Comparison of ENCODE assay signal across 9 cellular contexts in genomic region chr9:127973169-127974001, GRCh38. TPM values are rescaled to one million over a fixed set of nuclear protein-coding genes. Genes with fewer than 3 reads are reported as not detected.
DNase-seq lines count a peak whose midpoint lies in the region; ATAC-seq, FAIRE-seq and TF ChIP-seq lines count a peak whose summit lies in the region.
"Had no signal": no experiment of that assay in that cellular context is flagged by ENCODE, and none has a peak within 500 bp of the region (broad histone marks: within the 10 kb centered on the region; RNA-seq: fewer than 3 reads in every experiment).

No MANE protein-coding gene starts in this region.

- no peaks in the 10 kb centered on the region for H3K9me3 ChIP-seq in HepG2 (ENCODE audit: low read length)
- H3K9me3 ChIP-seq in thoracic aorta, result no peaks in the 10 kb centered on the region

- H3K9ac ChIP-seq in HepG2 (ENCODE audit: insufficient read depth, low read depth, low read length), result no peak overlapping the region

- in situ Hi-C loops in HepG2 (cut with HindIII; ENCODE audit: extremely low pct_ligation_motif_present, low pct_unique_long_range_greater_than_20kb), result no loop called here

- H3K4me3 ChIP-seq in HepG2 (replicated peaks in 1 of 3; ENCODE audit: insufficient read depth in 1 of 3, low read depth in 2 of 3, low read length in 3 of 3) (no peak overlapping the region), thoracic aorta (no peak overlapping the region)

- intact Hi-C loops in activated CD4-positive, alpha-beta T cell treated with anti-CD3 and anti-CD28 coated beads for 36 hours (cut with DNase I, micrococcal nuclease), result loop anchor here in 1 of 2 experiments (5.0 kb wide), 1 partner anchor 36 kb away; the partner anchor contains the start of gene DPM2
- intact Hi-C loops in HepG2 (cut with micrococcal nuclease; ENCODE audit: unreplicated experiment), result loop anchor here (1.0 kb wide), 1 partner anchor 18 kb away; no protein-coding TSS in a partner anchor

- POLR2A ChIA-PET in activated CD4-positive, alpha-beta T cell treated with anti-CD3 and anti-CD28 coated beads for 36 hours (lab: Charles Lee), result no interaction called here
- POLR2A ChIA-PET in HepG2 (lab: Yijun Ruan, JAX), result interaction anchor here (1.0 kb wide), 1 partner anchor 23 kb away, joined by 3 read pairs; no protein-coding TSS in a partner anchor

- no peaks in the 10 kb centered on the region for H3K27me3 ChIP-seq in HepG2 (ENCODE audit: control insufficient read depth in 1 of 2, insufficient read depth in 2 of 2, low read length in 2 of 2)
- H3K27me3 ChIP-seq in thoracic aorta (replicated peaks; ENCODE audit: insufficient read depth), result no peaks in the 10 kb centered on the region

- peaks cover 67% of the 10 kb centered on the region for H3K4me1 ChIP-seq in HepG2 (ENCODE audit: insufficient read depth, low read length)
- H3K4me1 ChIP-seq in thoracic aorta (ENCODE audit: control insufficient read depth in 1 of 2, low read depth in 2 of 2), result peaks cover 81 to 97% of the 10 kb centered on the region in 2 donors

- H3K36me3 ChIP-seq in HepG2 (replicated peaks in 1 of 2; ENCODE audit: control insufficient read depth in 1 of 2, insufficient read depth in 2 of 2, low read length in 2 of 2) (peaks cover 0 to 4% of the 10 kb centered on the region in 2 experiments; a peak in 2 of 5 replicates), thoracic aorta (no peaks in the 10 kb centered on the region)

- no TSS peak for BruUV-seq in HepG2 (replicated peaks; lab: Mats Ljungman, UMichigan)

- H3K4me2 ChIP-seq in HepG2 (ENCODE audit: low read depth, low read length), result no peak overlapping the region

- no peak for TF ChIP-seq RAD21 in HepG2 (CRISPR knock-in tag; IDR thresholded peaks at IDR 0.05)

- no peak for TF ChIP-seq POLR2A in HepG2 (IDR thresholded peaks at IDR 0.05; ENCODE audit: insufficient read depth in 1 of 2, low read depth in 2 of 2, low read length in 2 of 2)

- peaks cover 27% of the 10 kb centered on the region; the same call in 1 of the 2 replicates for H4K20me1 ChIP-seq in HepG2 (ENCODE audit: insufficient read depth, low read length)

- TF ChIP-seq CTCF in HepG2 (CRISPR knock-in tag; IDR thresholded peaks at IDR 0.05) (no peak), thoracic aorta (IDR thresholded peaks at IDR 0.05) (peak; percentile 30), omental fat pad (IDR thresholded peaks at IDR 0.05) (no peak)

- TF ChIP-seq EP300 in HepG2 (IDR thresholded peaks at IDR 0.05; ENCODE audit: low read depth in 2 of 2, low read length in 2 of 2), result no peak
- no peak for TF ChIP-seq EP300 in HepG2 (CRISPR knock-in tag; IDR thresholded peaks at IDR 0.05; ENCODE audit: borderline replicate concordance)

- peak overlapping the region; percentile 97 for H3K4me3 Mint-ChIP-seq in activated CD4-positive, alpha-beta T cell treated with anti-CD3 and anti-CD28 coated beads for 36 hours

- peaks cover 34% of the 10 kb centered on the region for H3K36me3 Mint-ChIP-seq in activated CD4-positive, alpha-beta T cell treated with anti-CD3 and anti-CD28 coated beads for 36 hours (ENCODE audit: low read depth)
- H3K36me3 Mint-ChIP-seq in activated naive CD4-positive, alpha-beta T cell treated with anti-CD3 and anti-CD28 coated beads, Interleukin-2, amount 50 U/mL, for 72 hours, result peaks cover 15 to 24% of the 10 kb centered on the region in 2 donors

- no peak overlapping the region for H2AFZ ChIP-seq in HepG2 (ENCODE audit: low read length)

- H3K27ac Mint-ChIP-seq in activated CD4-positive, alpha-beta T cell treated with anti-CD3 and anti-CD28 coated beads for 36 hours, result peak overlapping the region; percentile 96
- H3K27ac Mint-ChIP-seq in activated naive CD4-positive, alpha-beta T cell treated with anti-CD3 and anti-CD28 coated beads, Interleukin-2, amount 50 U/mL, for 72 hours, result peak overlapping the region; percentile 91 to 94

- H3K4me1 Mint-ChIP-seq in activated CD4-positive, alpha-beta T cell treated with anti-CD3 and anti-CD28 coated beads for 36 hours, result peaks cover 91% of the 10 kb centered on the region

- H3K9me3 Mint-ChIP-seq in activated CD4-positive, alpha-beta T cell treated with anti-CD3 and anti-CD28 coated beads for 36 hours (ENCODE audit: low read depth), result no peaks in the 10 kb centered on the region
- no peaks in the 10 kb centered on the region for H3K9me3 Mint-ChIP-seq in activated naive CD4-positive, alpha-beta T cell treated with anti-CD3 and anti-CD28 coated beads, Interleukin-2, amount 50 U/mL, for 72 hours

- peak; percentile 30 for DNase-seq in activated CD4-positive, alpha-beta T cell treated with anti-CD3 and anti-CD28 coated beads for 36 hours
- DNase-seq in activated CD4-positive, alpha-beta T cell treated with anti-CD3 and anti-CD28 coated beads, Interleukin-2, amount 50 U/mL, for 1 hour, result no peak
- peak in 1 of 2 donors; percentile 8 for DNase-seq in activated naive CD4-positive, alpha-beta T cell treated with anti-CD3 and anti-CD28 coated beads, Interleukin-2, amount 50 U/mL, for 72 hours (ENCODE audit: low spot score in 2 of 2)
- no peak for DNase-seq in HepG2 (ENCODE audit: low spot score)
- DNase-seq in thoracic aorta (ENCODE audit: low spot score), result no peak
- DNase-seq in omental fat pad (ENCODE audit: low spot score), result no peak
- DNase-seq: AML-193 had no signal

- ATAC-seq in activated CD4-positive, alpha-beta T cell treated with anti-CD3 and anti-CD28 coated beads for 36 hours, result no peak
- no peak for ATAC-seq in activated naive CD4-positive, alpha-beta T cell treated with anti-CD3 and anti-CD28 coated beads, Interleukin-2, amount 50 U/mL, for 72 hours
- ATAC-seq in HepG2, result no peak
- no peak for ATAC-seq in thoracic aorta (ENCODE audit: insufficient number of reproducible peaks, low FRiP score, low read depth)
- no peak for ATAC-seq in HG02938 (IDR thresholded peaks at IDR 0.05; ENCODE audit: unreplicated experiment)
- no peak for ATAC-seq in omental fat pad (ENCODE audit: low FRiP score)
- ATAC-seq in GM21717 (IDR thresholded peaks at IDR 0.05; ENCODE audit: unreplicated experiment), result no peak

- H3K27ac ChIP-seq in HepG2 (ENCODE audit: extremely low read length, insufficient read depth, low read length) (no peak overlapping the region), thoracic aorta (peak overlapping the region; percentile 58 to 76)

- CTCF ChIA-PET in activated CD4-positive, alpha-beta T cell treated with anti-CD3 and anti-CD28 coated beads for 36 hours (lab: Charles Lee), result interaction anchor here (0.9 to 8.1 kb wide), 6 partner anchors 10 to 61 kb away, joined by 3 to 55 read pairs (median 6); no protein-coding TSS in a partner anchor
- CTCF ChIA-PET in HepG2 (lab: Yijun Ruan, JAX; ENCODE audit: low intra/inter-chr PET ratio, low total read pairs), result no interaction called here

- no peak for FAIRE-seq in HepG2 (lab: Jason Lieb, UNC)

- peaks cover 95% of the 10 kb centered on the region for H3K79me2 ChIP-seq in HepG2 (ENCODE audit: insufficient read depth, low read length)

- WGBS in HepG2 (ENCODE audit: low lambda C conversion rate), result no CpG with 5 or more reads among the region's 17 CpGs

- no peaks in the 10 kb centered on the region for H3K27me3 Mint-ChIP-seq in activated CD4-positive, alpha-beta T cell treated with anti-CD3 and anti-CD28 coated beads for 36 hours

RNA-seq across cellular contexts. Expression of gene EEIG1, which starts 7.4 kb away (rescaled TPM):
- total RNA-seq in activated CD4-positive, alpha-beta T cell treated with anti-CD3 and anti-CD28 coated beads for 36 hours, result 10 to 100 TPM; 56.2 to 58.4 TPM
- total RNA-seq in activated naive CD4-positive, alpha-beta T cell treated with anti-CD3 and anti-CD28 coated beads, Interleukin-2, amount 50 U/mL, for 72 hours, result 10 to 100 TPM; 63.1 to 96.5 TPM
- total RNA-seq in HepG2 (2016; rRNA removed; fragmentation: Illumina TruSeq; extraction: Trizol), result 16.1 and 16.6 TPM in 2 replicates
- total RNA-seq in HepG2 (2016; cell fraction: cytosol; rRNA removed; fragmentation: Illumina TruSeq; extraction: Trizol; ENCODE audit: low read depth), result 10.4 and 11.3 TPM in 2 replicates
- 12.3 and 17.2 TPM in 2 replicates for total RNA-seq in HepG2 (2016; cell fraction: insoluble cytoplasmic fraction; rRNA removed; fragmentation: Illumina TruSeq; extraction: Trizol)
- total RNA-seq in HepG2 (2016; cell fraction: membrane; rRNA removed; fragmentation: Illumina TruSeq; extraction: Trizol), result 21.5 and 21.9 TPM in 2 replicates
- total RNA-seq in HepG2 (2016; cell fraction: nucleus; rRNA removed; fragmentation: Illumina TruSeq; extraction: Trizol), result 20.0 and 24.0 TPM in 2 replicates
- polyA plus RNA-seq in HepG2 (2011; rRNA removed), result 25.2 and 30.1 TPM in 2 replicates
- 19.7 and 22.7 TPM in 2 replicates for polyA plus RNA-seq in HepG2 (2011; cell fraction: cytosol; rRNA removed)
- 108 and 126 TPM in 2 replicates for polyA plus RNA-seq in HepG2 (2011; cell fraction: nucleus; rRNA removed)
- 22.5 and 36.8 TPM in 2 replicates for polyA plus RNA-seq in HepG2 (2012)
- polyA plus RNA-seq in HepG2 (2016; cell fraction: cytosol; fragmentation: Illumina TruSeq; extraction: Trizol; ENCODE audit: low read depth), result 3.8 and 4.2 TPM in 2 replicates
- polyA plus RNA-seq in HepG2 (2016; cell fraction: insoluble cytoplasmic fraction; fragmentation: Illumina TruSeq; extraction: Trizol; ENCODE audit: low read depth), result 24.1 and 30.7 TPM in 2 replicates
- polyA plus RNA-seq in HepG2 (2016; cell fraction: membrane; fragmentation: Illumina TruSeq; extraction: Trizol; ENCODE audit: low read depth), result 16.7 and 17.4 TPM in 2 replicates
- 72.4 and 76.1 TPM in 2 replicates for polyA plus RNA-seq in HepG2 (2016; cell fraction: nucleus; fragmentation: Illumina TruSeq; extraction: Trizol; ENCODE audit: insufficient read depth, low read depth)
- polyA minus RNA-seq in HepG2 (2011; rRNA and poly(A)+ RNA removed; ENCODE audit: low replicate concordance), result 25.3 and 40.6 TPM in 2 replicates
- 8.3 and 11.4 TPM in 2 replicates for polyA minus RNA-seq in HepG2 (2011; cell fraction: cytosol; rRNA and poly(A)+ RNA removed)
- 25.0 and 25.4 TPM in 2 replicates for polyA minus RNA-seq in HepG2 (2011; cell fraction: nucleus; rRNA and poly(A)+ RNA removed)
- 10 to 100 TPM; 20.4 to 26.5 TPM for total RNA-seq in thoracic aorta
- 1 to 10 TPM; 4.8 to 9.0 (median 7.1) TPM for total RNA-seq in omental fat pad

RNA-seq across cellular contexts. Expression of gene DPM2, which starts 35.7 kb away (rescaled TPM):
- 10 to 100 TPM; 44.1 to 46.6 TPM for total RNA-seq in activated CD4-positive, alpha-beta T cell treated with anti-CD3 and anti-CD28 coated beads for 36 hours
- total RNA-seq in activated naive CD4-positive, alpha-beta T cell treated with anti-CD3 and anti-CD28 coated beads, Interleukin-2, amount 50 U/mL, for 72 hours, result 10 to 100 TPM; 26.0 to 49.8 TPM
- total RNA-seq in HepG2 (2016; rRNA removed; fragmentation: Illumina TruSeq; extraction: Trizol) (17.5 and 24.8 TPM in 2 replicates), thoracic aorta (10 to 100 TPM; 18.8 to 26.0 TPM), omental fat pad (10 to 100 TPM in 3 of 4 donors, 1 to 10 TPM in 1; 8.8 to 18.0 (median 13.5) TPM)
- 20.0 and 27.3 TPM in 2 replicates for total RNA-seq in HepG2 (2016; cell fraction: cytosol; rRNA removed; fragmentation: Illumina TruSeq; extraction: Trizol; ENCODE audit: low read depth)
- total RNA-seq in HepG2 (2016; cell fraction: insoluble cytoplasmic fraction; rRNA removed; fragmentation: Illumina TruSeq; extraction: Trizol), result 14.9 and 23.0 TPM in 2 replicates
- total RNA-seq in HepG2 (2016; cell fraction: membrane; rRNA removed; fragmentation: Illumina TruSeq; extraction: Trizol), result 31.4 and 35.9 TPM in 2 replicates
- total RNA-seq in HepG2 (2016; cell fraction: nucleus; rRNA removed; fragmentation: Illumina TruSeq; extraction: Trizol), result 18.6 and 22.0 TPM in 2 replicates
- 35.3 and 38.6 TPM in 2 replicates for polyA plus RNA-seq in HepG2 (2011; rRNA removed)
- 30.5 and 35.2 TPM in 2 replicates for polyA plus RNA-seq in HepG2 (2011; cell fraction: cytosol; rRNA removed)
- polyA plus RNA-seq in HepG2 (2011; cell fraction: nucleus; rRNA removed), result 36.6 and 37.4 TPM in 2 replicates
- 21.4 and 25.3 TPM in 2 replicates for polyA plus RNA-seq in HepG2 (2012)
- polyA plus RNA-seq in HepG2 (2016; cell fraction: cytosol; fragmentation: Illumina TruSeq; extraction: Trizol; ENCODE audit: low read depth), result 32.5 and 40.9 TPM in 2 replicates
- 30.7 and 34.8 TPM in 2 replicates for polyA plus RNA-seq in HepG2 (2016; cell fraction: insoluble cytoplasmic fraction; fragmentation: Illumina TruSeq; extraction: Trizol; ENCODE audit: low read depth)
- polyA plus RNA-seq in HepG2 (2016; cell fraction: membrane; fragmentation: Illumina TruSeq; extraction: Trizol; ENCODE audit: low read depth), result 49.8 and 53.8 TPM in 2 replicates
- 49.9 and 52.5 TPM in 2 replicates for polyA plus RNA-seq in HepG2 (2016; cell fraction: nucleus; fragmentation: Illumina TruSeq; extraction: Trizol; ENCODE audit: insufficient read depth, low read depth)
- polyA minus RNA-seq in HepG2 (2011; rRNA and poly(A)+ RNA removed; ENCODE audit: low replicate concordance), result 68.5 and 193 TPM in 2 replicates
- 12.9 and 15.4 TPM in 2 replicates for polyA minus RNA-seq in HepG2 (2011; cell fraction: cytosol; rRNA and poly(A)+ RNA removed)
- polyA minus RNA-seq in HepG2 (2011; cell fraction: nucleus; rRNA and poly(A)+ RNA removed), result 34.8 and 35.4 TPM in 2 replicates

RNA-seq across cellular contexts. Expression of gene PIP5KL1, which starts 42.8 kb away (rescaled TPM):
- 1 to 10 TPM; 1.9 to 2.8 TPM for total RNA-seq in activated CD4-positive, alpha-beta T cell treated with anti-CD3 and anti-CD28 coated beads for 36 hours
- total RNA-seq in activated naive CD4-positive, alpha-beta T cell treated with anti-CD3 and anti-CD28 coated beads, Interleukin-2, amount 50 U/mL, for 72 hours, result 1 to 10 TPM; 4.0 to 6.8 TPM
- total RNA-seq in HepG2 (2016; rRNA removed; fragmentation: Illumina TruSeq; extraction: Trizol) (0.20 TPM in 1 of 2 replicates, not detected in the other), thoracic aorta (1 to 10 TPM; 6.0 to 8.8 TPM), omental fat pad (1 to 10 TPM in 3 of 4 donors, under 1 TPM in 1; 0.82 to 3.0 (median 1.3) TPM)
- total RNA-seq in HepG2 (2016; cell fraction: cytosol; rRNA removed; fragmentation: Illumina TruSeq; extraction: Trizol; ENCODE audit: low read depth), result 0.51 TPM in 1 of 2 replicates, not detected in the other
- 0.15 TPM in 1 of 2 replicates, not detected in the other for total RNA-seq in HepG2 (2016; cell fraction: insoluble cytoplasmic fraction; rRNA removed; fragmentation: Illumina TruSeq; extraction: Trizol)
- not detected in 2 replicates for total RNA-seq in HepG2 (2016; cell fraction: membrane; rRNA removed; fragmentation: Illumina TruSeq; extraction: Trizol)
- total RNA-seq in HepG2 (2016; cell fraction: nucleus; rRNA removed; fragmentation: Illumina TruSeq; extraction: Trizol), result 0.56 TPM in 1 of 2 replicates, not detected in the other
- 0.44 and 0.49 TPM in 2 replicates for polyA plus RNA-seq in HepG2 (2011; rRNA removed)
- polyA plus RNA-seq in HepG2 (2011; cell fraction: cytosol; rRNA removed), result 0.17 and 0.32 TPM in 2 replicates
- polyA plus RNA-seq in HepG2 (2011; cell fraction: nucleus; rRNA removed), result 5.3 and 9.9 TPM in 2 replicates
- 0.32 and 0.67 TPM in 2 replicates for polyA plus RNA-seq in HepG2 (2012)
- 0.24 TPM in 1 of 2 replicates, not detected in the other for polyA plus RNA-seq in HepG2 (2016; cell fraction: cytosol; fragmentation: Illumina TruSeq; extraction: Trizol; ENCODE audit: low read depth)
- not detected in 2 replicates for polyA plus RNA-seq in HepG2 (2016; cell fraction: insoluble cytoplasmic fraction; fragmentation: Illumina TruSeq; extraction: Trizol; ENCODE audit: low read depth)
- not detected in 2 replicates for polyA plus RNA-seq in HepG2 (2016; cell fraction: membrane; fragmentation: Illumina TruSeq; extraction: Trizol; ENCODE audit: low read depth)
- polyA plus RNA-seq in HepG2 (2016; cell fraction: nucleus; fragmentation: Illumina TruSeq; extraction: Trizol; ENCODE audit: insufficient read depth, low read depth), result 1.1 TPM in 1 of 2 replicates, not detected in the other
- polyA minus RNA-seq in HepG2 (2011; rRNA and poly(A)+ RNA removed; ENCODE audit: low replicate concordance), result 0.72 and 1.4 TPM in 2 replicates
- polyA minus RNA-seq in HepG2 (2011; cell fraction: cytosol; rRNA and poly(A)+ RNA removed), result 0.88 TPM in 1 of 2 replicates, not detected in the other
- polyA minus RNA-seq in HepG2 (2011; cell fraction: nucleus; rRNA and poly(A)+ RNA removed), result 1.3 and 2.2 TPM in 2 replicates

RNA-seq across cellular contexts. Expression of gene ST6GALNAC4, which starts 56.5 kb away (rescaled TPM):
- total RNA-seq in activated CD4-positive, alpha-beta T cell treated with anti-CD3 and anti-CD28 coated beads for 36 hours, result 10 to 100 TPM; 14.9 to 20.7 TPM
- 10 to 100 TPM; 24.5 to 43.2 TPM for total RNA-seq in activated naive CD4-positive, alpha-beta T cell treated with anti-CD3 and anti-CD28 coated beads, Interleukin-2, amount 50 U/mL, for 72 hours
- total RNA-seq in HepG2 (2016; rRNA removed; fragmentation: Illumina TruSeq; extraction: Trizol) (14.8 and 18.8 TPM in 2 replicates), thoracic aorta (10 to 100 TPM; 45.0 to 61.2 TPM), omental fat pad (10 to 100 TPM; 26.6 to 78.5 (median 45.0) TPM)
- total RNA-seq in HepG2 (2016; cell fraction: cytosol; rRNA removed; fragmentation: Illumina TruSeq; extraction: Trizol; ENCODE audit: low read depth), result 35.6 and 43.0 TPM in 2 replicates
- total RNA-seq in HepG2 (2016; cell fraction: insoluble cytoplasmic fraction; rRNA removed; fragmentation: Illumina TruSeq; extraction: Trizol), result 13.0 and 19.7 TPM in 2 replicates
- 47.7 and 65.6 TPM in 2 replicates for total RNA-seq in HepG2 (2016; cell fraction: membrane; rRNA removed; fragmentation: Illumina TruSeq; extraction: Trizol)
- 12.8 and 17.5 TPM in 2 replicates for total RNA-seq in HepG2 (2016; cell fraction: nucleus; rRNA removed; fragmentation: Illumina TruSeq; extraction: Trizol)
- polyA plus RNA-seq in HepG2 (2011; rRNA removed), result 27.7 and 36.4 TPM in 2 replicates
- 26.2 and 47.9 TPM in 2 replicates for polyA plus RNA-seq in HepG2 (2011; cell fraction: cytosol; rRNA removed)
- polyA plus RNA-seq in HepG2 (2011; cell fraction: nucleus; rRNA removed), result 41.2 and 43.3 TPM in 2 replicates
- 14.8 and 21.6 TPM in 2 replicates for polyA plus RNA-seq in HepG2 (2012)
- 55.5 and 75.3 TPM in 2 replicates for polyA plus RNA-seq in HepG2 (2016; cell fraction: cytosol; fragmentation: Illumina TruSeq; extraction: Trizol; ENCODE audit: low read depth)
- 20.6 and 23.9 TPM in 2 replicates for polyA plus RNA-seq in HepG2 (2016; cell fraction: insoluble cytoplasmic fraction; fragmentation: Illumina TruSeq; extraction: Trizol; ENCODE audit: low read depth)
- polyA plus RNA-seq in HepG2 (2016; cell fraction: membrane; fragmentation: Illumina TruSeq; extraction: Trizol; ENCODE audit: low read depth), result 69.4 and 78.8 TPM in 2 replicates
- polyA plus RNA-seq in HepG2 (2016; cell fraction: nucleus; fragmentation: Illumina TruSeq; extraction: Trizol; ENCODE audit: insufficient read depth, low read depth), result 25.2 and 32.3 TPM in 2 replicates
- polyA minus RNA-seq in HepG2 (2011; rRNA and poly(A)+ RNA removed; ENCODE audit: low replicate concordance), result 74.4 and 118 TPM in 2 replicates
- 40.0 and 42.1 TPM in 2 replicates for polyA minus RNA-seq in HepG2 (2011; cell fraction: cytosol; rRNA and poly(A)+ RNA removed)
- polyA minus RNA-seq in HepG2 (2011; cell fraction: nucleus; rRNA and poly(A)+ RNA removed), result 15.6 and 17.8 TPM in 2 replicates
